ENCODE assay signal across 1 cellular context in genomic region chr9:116166713-116167112, GRCh38.
TF ChIP-seq lines count a peak whose summit lies in the region.

No MANE protein-coding gene starts in this region.

TF ChIP-seq in A549, 52 proteins besides CTCF, POLR2A, EP300 and RAD21 (continued from another document):
- no peak for TF ChIP-seq REST (IDR thresholded peaks at IDR 0.05)
- TF ChIP-seq HMGXB4 (CRISPR knock-in tag; IDR thresholded peaks at IDR 0.05; ENCODE audit: borderline replicate concordance), result 0 out of 2 replicates have a peak, but pooled peaks have one; percentile 18
- no peak for TF ChIP-seq CHD2 (IDR thresholded peaks at IDR 0.05; ENCODE audit: low read length, partially characterized antibody)
- TF ChIP-seq MYC (IDR thresholded peaks at IDR 0.05; ENCODE audit: borderline replicate concordance, low read length), result no peak
- TF ChIP-seq RNF2 (IDR thresholded peaks at IDR 0.05; ENCODE audit: borderline replicate concordance, low read depth), result no peak
- TF ChIP-seq BHLHE40 (IDR thresholded peaks at IDR 0.05; ENCODE audit: low read depth, low read length), result no peak
- TF ChIP-seq ELK1 (IDR thresholded peaks at IDR 0.05; ENCODE audit: low read depth, low read length), result no peak
- TF ChIP-seq PHF8 (IDR thresholded peaks at IDR 0.05; ENCODE audit: borderline replicate concordance, low read depth), result no peak
- peak; percentile 34; the same call in 2 of the 3 replicates for TF ChIP-seq SMC3 (IDR thresholded peaks at IDR 0.05)
- TF ChIP-seq HOXB13 (CRISPR knock-in tag; IDR thresholded peaks at IDR 0.05; ENCODE audit: low read depth), result no peak
- TF ChIP-seq EHF (CRISPR knock-in tag; IDR thresholded peaks at IDR 0.05), result no peak
- TF ChIP-seq RFX5 (IDR thresholded peaks at IDR 0.05), result no peak
- TF ChIP-seq ZFP36 (IDR thresholded peaks at IDR 0.05; ENCODE audit: borderline replicate concordance, partially characterized antibody), result no peak
- no peak for TF ChIP-seq MAX (IDR thresholded peaks at IDR 0.05)
- TF ChIP-seq KDM5A (IDR thresholded peaks at IDR 0.05), result no peak
- TF ChIP-seq HEYL (CRISPR knock-in tag; IDR thresholded peaks at IDR 0.05), result no peak
- no peak for TF ChIP-seq HOXA7 (CRISPR knock-in tag; IDR thresholded peaks at IDR 0.05)
- no peak for TF ChIP-seq MAFK (IDR thresholded peaks at IDR 0.05; ENCODE audit: partially characterized antibody)
- TF ChIP-seq HOXB5 (CRISPR knock-in tag; IDR thresholded peaks at IDR 0.05), result no peak
